In genomic region chr7:151059362-151060112, GRCh38 we compare ENCODE assay signal across 1 cellular context.
TF ChIP-seq lines count a peak whose summit lies in the region.

A gene with protein sequence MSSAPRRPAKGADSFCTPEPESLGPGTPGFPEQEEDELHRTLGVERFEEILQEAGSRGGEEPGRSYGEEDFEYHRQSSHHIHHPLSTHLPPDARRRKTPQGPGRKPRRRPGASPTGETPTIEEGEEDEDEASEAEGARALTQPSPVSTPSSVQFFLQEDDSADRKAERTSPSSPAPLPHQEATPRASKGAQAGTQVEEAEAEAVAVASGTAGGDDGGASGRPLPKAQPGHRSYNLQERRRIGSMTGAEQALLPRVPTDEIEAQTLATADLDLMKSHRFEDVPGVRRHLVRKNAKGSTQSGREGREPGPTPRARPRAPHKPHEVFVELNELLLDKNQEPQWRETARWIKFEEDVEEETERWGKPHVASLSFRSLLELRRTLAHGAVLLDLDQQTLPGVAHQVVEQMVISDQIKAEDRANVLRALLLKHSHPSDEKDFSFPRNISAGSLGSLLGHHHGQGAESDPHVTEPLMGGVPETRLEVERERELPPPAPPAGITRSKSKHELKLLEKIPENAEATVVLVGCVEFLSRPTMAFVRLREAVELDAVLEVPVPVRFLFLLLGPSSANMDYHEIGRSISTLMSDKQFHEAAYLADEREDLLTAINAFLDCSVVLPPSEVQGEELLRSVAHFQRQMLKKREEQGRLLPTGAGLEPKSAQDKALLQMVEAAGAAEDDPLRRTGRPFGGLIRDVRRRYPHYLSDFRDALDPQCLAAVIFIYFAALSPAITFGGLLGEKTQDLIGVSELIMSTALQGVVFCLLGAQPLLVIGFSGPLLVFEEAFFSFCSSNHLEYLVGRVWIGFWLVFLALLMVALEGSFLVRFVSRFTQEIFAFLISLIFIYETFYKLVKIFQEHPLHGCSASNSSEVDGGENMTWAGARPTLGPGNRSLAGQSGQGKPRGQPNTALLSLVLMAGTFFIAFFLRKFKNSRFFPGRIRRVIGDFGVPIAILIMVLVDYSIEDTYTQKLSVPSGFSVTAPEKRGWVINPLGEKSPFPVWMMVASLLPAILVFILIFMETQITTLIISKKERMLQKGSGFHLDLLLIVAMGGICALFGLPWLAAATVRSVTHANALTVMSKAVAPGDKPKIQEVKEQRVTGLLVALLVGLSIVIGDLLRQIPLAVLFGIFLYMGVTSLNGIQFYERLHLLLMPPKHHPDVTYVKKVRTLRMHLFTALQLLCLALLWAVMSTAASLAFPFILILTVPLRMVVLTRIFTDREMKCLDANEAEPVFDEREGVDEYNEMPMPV (plus strand): TSS chr7:151059589. CDS start chr7:151061988, 2,399 bp downstream.

TF ChIP-seq in K562, 482 proteins besides CTCF, POLR2A, EP300 and RAD21 (continued from another document and continues in another):
- TF ChIP-seq, protein P1, sequence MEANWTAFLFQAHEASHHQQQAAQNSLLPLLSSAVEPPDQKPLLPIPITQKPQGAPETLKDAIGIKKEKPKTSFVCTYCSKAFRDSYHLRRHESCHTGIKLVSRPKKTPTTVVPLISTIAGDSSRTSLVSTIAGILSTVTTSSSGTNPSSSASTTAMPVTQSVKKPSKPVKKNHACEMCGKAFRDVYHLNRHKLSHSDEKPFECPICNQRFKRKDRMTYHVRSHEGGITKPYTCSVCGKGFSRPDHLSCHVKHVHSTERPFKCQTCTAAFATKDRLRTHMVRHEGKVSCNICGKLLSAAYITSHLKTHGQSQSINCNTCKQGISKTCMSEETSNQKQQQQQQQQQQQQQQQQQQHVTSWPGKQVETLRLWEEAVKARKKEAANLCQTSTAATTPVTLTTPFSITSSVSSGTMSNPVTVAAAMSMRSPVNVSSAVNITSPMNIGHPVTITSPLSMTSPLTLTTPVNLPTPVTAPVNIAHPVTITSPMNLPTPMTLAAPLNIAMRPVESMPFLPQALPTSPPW (CRISPR knock-in tag; IDR thresholded peaks at IDR 0.05): peak; percentile 99
- TF ChIP-seq, protein P2, sequence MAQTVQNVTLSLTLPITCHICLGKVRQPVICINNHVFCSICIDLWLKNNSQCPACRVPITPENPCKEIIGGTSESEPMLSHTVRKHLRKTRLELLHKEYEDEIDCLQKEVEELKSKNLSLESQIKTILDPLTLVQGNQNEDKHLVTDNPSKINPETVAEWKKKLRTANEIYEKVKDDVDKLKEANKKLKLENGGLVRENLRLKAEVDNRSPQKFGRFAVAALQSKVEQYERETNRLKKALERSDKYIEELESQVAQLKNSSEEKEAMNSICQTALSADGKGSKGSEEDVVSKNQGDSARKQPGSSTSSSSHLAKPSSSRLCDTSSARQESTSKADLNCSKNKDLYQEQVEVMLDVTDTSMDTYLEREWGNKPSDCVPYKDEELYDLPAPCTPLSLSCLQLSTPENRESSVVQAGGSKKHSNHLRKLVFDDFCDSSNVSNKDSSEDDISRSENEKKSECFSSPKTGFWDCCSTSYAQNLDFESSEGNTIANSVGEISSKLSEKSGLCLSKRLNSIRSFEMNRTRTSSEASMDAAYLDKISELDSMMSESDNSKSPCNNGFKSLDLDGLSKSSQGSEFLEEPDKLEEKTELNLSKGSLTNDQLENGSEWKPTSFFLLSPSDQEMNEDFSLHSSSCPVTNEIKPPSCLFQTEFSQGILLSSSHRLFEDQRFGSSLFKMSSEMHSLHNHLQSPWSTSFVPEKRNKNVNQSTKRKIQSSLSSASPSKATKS (CRISPR knock-in tag; IDR thresholded peaks at IDR 0.05): no peak
- no peak for TF ChIP-seq BRF2 (IDR thresholded peaks at IDR 0.05; ENCODE audit: borderline replicate concordance, insufficient read depth, insufficient read length)
- TF ChIP-seq, protein P3, sequence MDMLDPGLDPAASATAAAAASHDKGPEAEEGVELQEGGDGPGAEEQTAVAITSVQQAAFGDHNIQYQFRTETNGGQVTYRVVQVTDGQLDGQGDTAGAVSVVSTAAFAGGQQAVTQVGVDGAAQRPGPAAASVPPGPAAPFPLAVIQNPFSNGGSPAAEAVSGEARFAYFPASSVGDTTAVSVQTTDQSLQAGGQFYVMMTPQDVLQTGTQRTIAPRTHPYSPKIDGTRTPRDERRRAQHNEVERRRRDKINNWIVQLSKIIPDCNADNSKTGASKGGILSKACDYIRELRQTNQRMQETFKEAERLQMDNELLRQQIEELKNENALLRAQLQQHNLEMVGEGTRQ (CRISPR knock-in tag; IDR thresholded peaks at IDR 0.05): no peak
- TF ChIP-seq ETS2 (tag; IDR thresholded peaks at IDR 0.05; ENCODE audit: borderline replicate concordance, poor library complexity, severe bottlenecking): no peak
- peak; percentile 22; the same call in 1 of the 2 replicates for TF ChIP-seq TEAD4 (IDR thresholded peaks at IDR 0.05; ENCODE audit: low read length)
- no peak for TF ChIP-seq TEAD4 (CRISPR knock-in tag; IDR thresholded peaks at IDR 0.05; ENCODE audit: borderline replicate concordance)
- peak in 1 of 3 experiments; percentile 90; a peak in 3 of 6 replicates for TF ChIP-seq ZBTB11 (CRISPR knock-in tag; IDR thresholded peaks at IDR 0.05)
- no peak for TF ChIP-seq ILF3 (IDR thresholded peaks at IDR 0.05; ENCODE audit: borderline replicate concordance)
- TF ChIP-seq SREBF1 (IDR thresholded peaks at IDR 0.05; ENCODE audit: borderline replicate concordance, low read depth, low read length): 0 out of 2 replicates have a peak, but pooled peaks have one; percentile 10
- TF ChIP-seq NELFE (IDR thresholded peaks at IDR 0.05; ENCODE audit: insufficient read depth, insufficient read length): no peak
- TF ChIP-seq SMARCB1 (IDR thresholded peaks at IDR 0.05; ENCODE audit: insufficient read length, low read depth): no peak
- TF ChIP-seq NCOA6 (IDR thresholded peaks at IDR 0.05): no peak
- TF ChIP-seq SAFB (IDR thresholded peaks at IDR 0.05; ENCODE audit: borderline replicate concordance, low read depth, low read length): no peak
- TF ChIP-seq ZNF551 (CRISPR knock-in tag; IDR thresholded peaks at IDR 0.05): no peak
- no peak for TF ChIP-seq TAF15 (IDR thresholded peaks at IDR 0.05; ENCODE audit: low read depth, low read length)
- no peak; the same call in 1 of the 2 replicates for TF ChIP-seq TAL1 (IDR thresholded peaks at IDR 0.05)
- peak; percentile 42; the same call in 1 of the 2 replicates for TF ChIP-seq BCOR (IDR thresholded peaks at IDR 0.05)
- TF ChIP-seq CXXC5 (CRISPR knock-in tag; IDR thresholded peaks at IDR 0.05): peak; percentile 75
- TF ChIP-seq CAMTA2 (CRISPR knock-in tag; conservative IDR thresholded peaks at IDR 0.05): 0 out of 2 replicates have a peak, but pooled peaks have one; percentile 31
- TF ChIP-seq, protein P4, sequence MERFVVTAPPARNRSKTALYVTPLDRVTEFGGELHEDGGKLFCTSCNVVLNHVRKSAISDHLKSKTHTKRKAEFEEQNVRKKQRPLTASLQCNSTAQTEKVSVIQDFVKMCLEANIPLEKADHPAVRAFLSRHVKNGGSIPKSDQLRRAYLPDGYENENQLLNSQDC (CRISPR knock-in tag; IDR thresholded peaks at IDR 0.05): no peak
- peak; percentile 77; the same call in 1 of the 2 replicates for TF ChIP-seq HLTF (IDR thresholded peaks at IDR 0.05)
- no peak for TF ChIP-seq SMAD1 (IDR thresholded peaks at IDR 0.05; ENCODE audit: low read depth, low read length, partially characterized antibody)
- no peak for TF ChIP-seq ZNF780A (CRISPR knock-in tag; IDR thresholded peaks at IDR 0.05)
- TF ChIP-seq TGIF2 (CRISPR knock-in tag; IDR thresholded peaks at IDR 0.05): no peak
- TF ChIP-seq TFAM (CRISPR knock-in tag; conservative IDR thresholded peaks at IDR 0.05): no peak
- TF ChIP-seq ZBTB5 (IDR thresholded peaks at IDR 0.05): 0 out of 2 replicates have a peak, but pooled peaks have one; percentile 14
- TF ChIP-seq, protein P5, sequence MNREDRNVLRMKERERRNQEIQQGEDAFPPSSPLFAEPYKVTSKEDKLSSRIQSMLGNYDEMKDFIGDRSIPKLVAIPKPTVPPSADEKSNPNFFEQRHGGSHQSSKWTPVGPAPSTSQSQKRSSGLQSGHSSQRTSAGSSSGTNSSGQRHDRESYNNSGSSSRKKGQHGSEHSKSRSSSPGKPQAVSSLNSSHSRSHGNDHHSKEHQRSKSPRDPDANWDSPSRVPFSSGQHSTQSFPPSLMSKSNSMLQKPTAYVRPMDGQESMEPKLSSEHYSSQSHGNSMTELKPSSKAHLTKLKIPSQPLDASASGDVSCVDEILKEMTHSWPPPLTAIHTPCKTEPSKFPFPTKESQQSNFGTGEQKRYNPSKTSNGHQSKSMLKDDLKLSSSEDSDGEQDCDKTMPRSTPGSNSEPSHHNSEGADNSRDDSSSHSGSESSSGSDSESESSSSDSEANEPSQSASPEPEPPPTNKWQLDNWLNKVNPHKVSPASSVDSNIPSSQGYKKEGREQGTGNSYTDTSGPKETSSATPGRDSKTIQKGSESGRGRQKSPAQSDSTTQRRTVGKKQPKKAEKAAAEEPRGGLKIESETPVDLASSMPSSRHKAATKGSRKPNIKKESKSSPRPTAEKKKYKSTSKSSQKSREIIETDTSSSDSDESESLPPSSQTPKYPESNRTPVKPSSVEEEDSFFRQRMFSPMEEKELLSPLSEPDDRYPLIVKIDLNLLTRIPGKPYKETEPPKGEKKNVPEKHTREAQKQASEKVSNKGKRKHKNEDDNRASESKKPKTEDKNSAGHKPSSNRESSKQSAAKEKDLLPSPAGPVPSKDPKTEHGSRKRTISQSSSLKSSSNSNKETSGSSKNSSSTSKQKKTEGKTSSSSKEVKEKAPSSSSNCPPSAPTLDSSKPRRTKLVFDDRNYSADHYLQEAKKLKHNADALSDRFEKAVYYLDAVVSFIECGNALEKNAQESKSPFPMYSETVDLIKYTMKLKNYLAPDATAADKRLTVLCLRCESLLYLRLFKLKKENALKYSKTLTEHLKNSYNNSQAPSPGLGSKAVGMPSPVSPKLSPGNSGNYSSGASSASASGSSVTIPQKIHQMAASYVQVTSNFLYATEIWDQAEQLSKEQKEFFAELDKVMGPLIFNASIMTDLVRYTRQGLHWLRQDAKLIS (CRISPR knock-in tag; IDR thresholded peaks at IDR 0.05): no peak
- no peak; the same call in 1 of the 2 replicates for TF ChIP-seq ZNF316 (IDR thresholded peaks at IDR 0.05)
- no peak for TF ChIP-seq SLC30A9 (CRISPR knock-in tag; IDR thresholded peaks at IDR 0.05)
- TF ChIP-seq PURB (CRISPR knock-in tag; IDR thresholded peaks at IDR 0.05; ENCODE audit: low read depth): no peak
- TF ChIP-seq CBX8 (IDR thresholded peaks at IDR 0.05; ENCODE audit: borderline replicate concordance, extremely low read depth, low read depth, low read length, poor library complexity, severe bottlenecking): no peak
